In genomic region chr12:95300286-95300685, GRCh38 we compare ENCODE assay signal across 1 cellular context.
TF ChIP-seq lines count a peak whose summit lies in the region.

No MANE protein-coding gene starts in this region.

TF ChIP-seq in IMR-90, 13 proteins besides CTCF, POLR2A, EP300 and RAD21 (continued from another document):
- TF ChIP-seq ELK1 (IDR thresholded peaks at IDR 0.05; ENCODE audit: borderline replicate concordance, low read depth, low read length) (no peak), CEBPB (IDR thresholded peaks at IDR 0.05; ENCODE audit: low read depth, low read length) (no peak), MXI1 (IDR thresholded peaks at IDR 0.05; ENCODE audit: borderline replicate concordance, low read depth, low read length) (no peak), RFX5 (IDR thresholded peaks at IDR 0.05; ENCODE audit: low read depth, low read length) (no peak), SMC3 (IDR thresholded peaks at IDR 0.05; ENCODE audit: low read depth, low read length) (no peak), USF2 (IDR thresholded peaks at IDR 0.05; ENCODE audit: low read depth, low read length) (no peak), NFE2L2 (IDR thresholded peaks at IDR 0.05; ENCODE audit: low read depth, low read length) (no peak), CHD1 (IDR thresholded peaks at IDR 0.05; ENCODE audit: low read depth, low read length) (no peak)
